26 cellular contexts compared by ENCODE assay signal in the genomic region with DNA sequence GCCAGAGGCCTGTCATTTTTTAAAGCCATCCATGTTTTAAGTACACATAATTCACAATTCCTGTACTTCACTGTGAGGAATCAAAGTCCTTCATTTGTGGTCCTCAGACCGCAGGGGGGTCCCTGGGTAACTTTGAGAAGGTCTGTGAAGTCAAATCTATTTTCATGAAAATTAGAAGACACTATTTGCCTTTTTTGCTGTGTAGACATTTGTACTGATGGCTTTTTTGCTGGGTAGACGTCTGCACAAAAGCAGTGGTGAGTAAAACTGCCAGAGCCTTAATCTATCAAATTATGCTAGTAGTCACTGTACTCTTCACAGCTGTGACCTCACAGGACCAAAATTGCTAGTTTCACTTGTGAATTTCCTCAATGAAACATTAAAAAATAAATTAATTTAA.
"Had no signal": no experiment of that assay in that cellular context is flagged by ENCODE, and none has a peak within 500 bp of the region (broad histone marks: within the 10 kb centered on the region; RNA-seq: fewer than 3 reads in every experiment).

No MANE protein-coding gene starts in this region.

- H3K27ac ChIP-seq: brain microvascular endothelial cell, SJSA1, WERI-Rb-1 had no signal

- DNase-seq: activated CD4-positive, alpha-beta memory T cell treated with anti-CD3 and anti-CD28 coated beads, Interleukin-2, amount 10 ng/mL, durations not matched to agents 7 days and 5 days; activated CD4-positive, alpha-beta T cell treated with anti-CD3 and anti-CD28 coated beads for 1 hour; activated CD4-positive, alpha-beta T cell treated with anti-CD3 and anti-CD28 coated beads for 48 hours; activated CD4-positive, CD25-positive, alpha-beta regulatory T cell; activated CD8-positive, alpha-beta memory T cell treated with anti-CD3 and anti-CD28 coated beads for 24 hours; activated CD8-positive, alpha-beta memory T cell treated with anti-CD3 and anti-CD28 coated beads, Interleukin-2, amount 10 ng/mL, durations not matched to agents 7 days and 5 days; activated CD8-positive, alpha-beta memory T cell treated with anti-CD3 and anti-CD28 coated beads, Interleukin-2, amount 50 U/mL, for 48 hours; activated effector memory CD4-positive, alpha-beta T cell treated with Interleukin-2 at 50 U/mL for 16 hours; activated naive CD4-positive, alpha-beta T cell treated with anti-CD3 and anti-CD28 coated beads, Interleukin-2, amount 10 ng/mL, durations not matched to agents 7 days and 5 days; activated naive CD8-positive, alpha-beta T cell treated with anti-CD3 and anti-CD28 coated beads, Interleukin-2, amount 50 U/mL, for 24 hours; activated T-cell treated with anti-CD3 and anti-CD28 coated beads, Interleukin-2, amount 50 U/mL, for 48 hours; anterior cingulate cortex; brain microvascular endothelial cell; central memory CD4-positive, alpha-beta T cell; Karpas-422; NCI-H1105; NCI-H1417 treated with DMSO at 0.1 percent for 48 hours; NCI-H187 treated with DMSO at 0.1 percent for 48 hours; NCI-H2081; NCI-H345; NCI-H524 treated with DMSO at 0.1 percent for 48 hours; SHP77 treated with DMSO at 0.1 percent for 48 hours; SK-N-SH; WERI-Rb-1 had no signal

- H3K36me3 ChIP-seq: brain microvascular endothelial cell, SJSA1, WERI-Rb-1 had no signal

- H3K9ac ChIP-seq: SK-N-SH had no signal

- ATAC-seq: activated CD8-positive, alpha-beta memory T cell treated with anti-CD3 and anti-CD28 coated beads, Interleukin-2, amount 10 ng/mL, durations not matched to agents 7 days and 5 days; activated naive CD8-positive, alpha-beta T cell treated with anti-CD3 and anti-CD28 coated beads, Interleukin-2, amount 50 U/mL, for 24 hours; Panc1 had no signal

- H3K27me3 ChIP-seq: brain microvascular endothelial cell, SJSA1 had no signal

- H3K4me3 ChIP-seq: SJSA1 had no signal

- H3K4me1 ChIP-seq: SJSA1 had no signal

- H3K9me3 ChIP-seq: SJSA1, SK-N-SH had no signal
